9 cellular contexts compared by ENCODE assay signal in genomic region chr20:53657289-53657678, GRCh38.
DNase-seq lines count a peak whose midpoint lies in the region; ATAC-seq, FAIRE-seq and TF ChIP-seq lines count a peak whose summit lies in the region.
"Had no signal": no experiment of that assay in that cellular context is flagged by ENCODE, and none has a peak within 500 bp of the region (broad histone marks: within the 10 kb centered on the region; RNA-seq: fewer than 3 reads in every experiment).

No MANE protein-coding gene starts in this region.

- peak overlapping the region; percentile 79 for H3K27ac ChIP-seq in ACC112 (ENCODE audit: low read depth, low read length)

- DNase-seq in GM12891 (ENCODE audit: insufficient read length, low spot score) (no peak), naive B cell (no peak), UCSD-AML1 (lab: John Stamatoyannopoulos, UW; ENCODE audit: unreplicated experiment) (no peak), NCI-H82 treated with DMSO at 0.1 percent for 48 hours (lab: John Stamatoyannopoulos, UW; ENCODE audit: unreplicated experiment) (no peak), DMS 273 treated with DMSO at 0.1 percent for 48 hours (lab: John Stamatoyannopoulos, UW) (no peak)
- no peak for DNase-seq in activated T-helper 2 cell treated with anti-CD3 and anti-CD28 coated beads, Interferon-gamma antibody, Interleukin-2, Interleukin-4, amounts not matched to agents 10 μg/mL and 5 μg/mL and 100 μg/mL, durations not matched to agents 14 hours and 24 hours and 36 hours (ENCODE audit: low spot score)
- DNase-seq: NCI-H2081 treated with DMSO at 0.1 percent for 48 hours had no signal

- no peak for FAIRE-seq in GM12891 (lab: Jason Lieb, UNC)

- H3K4me3 Mint-ChIP-seq in activated T-helper 2 cell treated with anti-CD3 and anti-CD28 coated beads, Interferon-gamma antibody, Interleukin-2, Interleukin-4, amounts not matched to agents 10 μg/mL and 5 μg/mL and 100 μg/mL, durations not matched to agents 14 hours and 24 hours and 36 hours (ENCODE audit: low read depth) = peak overlapping the region; percentile 63
- H3K4me3 Mint-ChIP-seq in naive B cell = peak overlapping the region in 5 of 8 donors; percentile 30 to 69 (median 47)

- H3K27me3 ChIP-seq in ACC112 (ENCODE audit: insufficient read depth, low read length) = no peaks in the 10 kb centered on the region

- peak overlapping the region; percentile 47 for H2AFZ ChIP-seq in ACC112 (ENCODE audit: low read length, unreplicated experiment)

- peaks cover 68% of the 10 kb centered on the region for H3K4me1 Mint-ChIP-seq in activated T-helper 2 cell treated with anti-CD3 and anti-CD28 coated beads, Interferon-gamma antibody, Interleukin-2, Interleukin-4, amounts not matched to agents 10 μg/mL and 5 μg/mL and 100 μg/mL, durations not matched to agents 14 hours and 24 hours and 36 hours (ENCODE audit: low read depth)
- H3K4me1 Mint-ChIP-seq in naive B cell = peaks cover 43 to 84% (median 72%) of the 10 kb centered on the region in 3 donors

- H3K27me3 Mint-ChIP-seq in activated T-helper 2 cell treated with anti-CD3 and anti-CD28 coated beads, Interferon-gamma antibody, Interleukin-2, Interleukin-4, amounts not matched to agents 10 μg/mL and 5 μg/mL and 100 μg/mL, durations not matched to agents 14 hours and 24 hours and 36 hours (ENCODE audit: low read depth) = no peaks in the 10 kb centered on the region
- H3K27me3 Mint-ChIP-seq in naive B cell = no peaks in the 10 kb centered on the region

- H3K79me2 ChIP-seq in ACC112 (ENCODE audit: control insufficient read depth, insufficient read depth, low read length, unreplicated experiment) = no peaks in the 10 kb centered on the region

- peak overlapping the region; percentile 89 for H3K27ac Mint-ChIP-seq in activated T-helper 2 cell treated with anti-CD3 and anti-CD28 coated beads, Interferon-gamma antibody, Interleukin-2, Interleukin-4, amounts not matched to agents 10 μg/mL and 5 μg/mL and 100 μg/mL, durations not matched to agents 14 hours and 24 hours and 36 hours
- H3K27ac Mint-ChIP-seq in naive B cell = peak overlapping the region in 5 of 6 donors; percentile 28 to 90 (median 88)

- no peaks in the 10 kb centered on the region for H3K9me3 Mint-ChIP-seq in activated T-helper 2 cell treated with anti-CD3 and anti-CD28 coated beads, Interferon-gamma antibody, Interleukin-2, Interleukin-4, amounts not matched to agents 10 μg/mL and 5 μg/mL and 100 μg/mL, durations not matched to agents 14 hours and 24 hours and 36 hours
- H3K9me3 Mint-ChIP-seq in naive B cell = no peaks in the 10 kb centered on the region

- intact Hi-C loops in activated T-helper 2 cell treated with anti-CD3 and anti-CD28 coated beads, Interferon-gamma antibody, Interleukin-2, Interleukin-4, amounts not matched to agents 10 μg/mL and 5 μg/mL and 100 μg/mL, durations not matched to agents 14 hours and 24 hours and 36 hours (cut with micrococcal nuclease) = loop anchor here (2.0 to 10.0 kb wide), 4 partner anchors 35 to 236 kb away; no protein-coding TSS in a partner anchor

- ATAC-seq in naive B cell (ENCODE audit: low read depth in 2 of 2) = peak in 1 of 2 donors; percentile 13
- ATAC-seq in HG03469 (IDR thresholded peaks at IDR 0.05; ENCODE audit: unreplicated experiment) = no peak

- no peaks in the 10 kb centered on the region for H3K36me3 ChIP-seq in ACC112 (ENCODE audit: insufficient read depth, low read length)

- no peak for TF ChIP-seq POLR2A in GM12891 (IDR thresholded peaks at IDR 0.05; ENCODE audit: low read depth, low read length)

- H3K4me1 ChIP-seq in ACC112 (ENCODE audit: control insufficient read depth, insufficient read depth, low read length, unreplicated experiment) = peaks cover 53% of the 10 kb centered on the region

- H3K36me3 Mint-ChIP-seq in activated T-helper 2 cell treated with anti-CD3 and anti-CD28 coated beads, Interferon-gamma antibody, Interleukin-2, Interleukin-4, amounts not matched to agents 10 μg/mL and 5 μg/mL and 100 μg/mL, durations not matched to agents 14 hours and 24 hours and 36 hours (ENCODE audit: low read depth) = no peaks in the 10 kb centered on the region
- H3K36me3 Mint-ChIP-seq in naive B cell = no peaks in the 10 kb centered on the region

- H3K4me3 ChIP-seq in ACC112 (ENCODE audit: low read depth, low read length) = no peak overlapping the region

TF ChIP-seq in GM12891, 5 proteins besides CTCF, POLR2A, EP300 and RAD21:
- no peak for TF ChIP-seq POU2F2 (IDR thresholded peaks at IDR 0.05; ENCODE audit: low read depth, low read length)
- no peak for TF ChIP-seq POLR2AphosphoS5 (IDR thresholded peaks at IDR 0.05; ENCODE audit: low read depth, low read length)
- TF ChIP-seq PAX5 (IDR thresholded peaks at IDR 0.05; ENCODE audit: insufficient read depth, low read length, severe bottlenecking) = no peak
- TF ChIP-seq TAF1 (IDR thresholded peaks at IDR 0.05; ENCODE audit: low read depth, low read length) = no peak
- TF ChIP-seq SPI1 (IDR thresholded peaks at IDR 0.05; ENCODE audit: low read depth, low read length) = peak; percentile 2; the same call in 1 of the 2 replicates
